8 cellular contexts compared by ENCODE assay signal in genomic region chr12:126784328-126784921, GRCh38.
DNase-seq lines count a peak whose midpoint lies in the region; ATAC-seq, FAIRE-seq and TF ChIP-seq lines count a peak whose summit lies in the region.

No MANE protein-coding gene starts in this region.

- ATAC-seq in mucosa of descending colon: no peak
- no peak for ATAC-seq in GM18505 (IDR thresholded peaks at IDR 0.05; ENCODE audit: unreplicated experiment)
- ATAC-seq in GM21786 (IDR thresholded peaks at IDR 0.05; ENCODE audit: unreplicated experiment): no peak

- no peak for TF ChIP-seq POLR2A in GM18505 (IDR thresholded peaks at IDR 0.05; ENCODE audit: borderline replicate concordance, extremely low read depth, insufficient read depth, insufficient read length)

- H3K9me3 Mint-ChIP-seq in HFFc6: peaks cover 23% of the 10 kb centered on the region

- TF ChIP-seq CTCF in HFFc6 (IDR thresholded peaks at IDR 0.05) (peak; percentile 56), mucosa of descending colon (IDR thresholded peaks at IDR 0.05) (no peak)

- intact Hi-C loops in mucosa of descending colon (cut with DNase I, micrococcal nuclease): no loop called here

- FAIRE-seq in RCC 7860 (lab: Jason Lieb, UNC): no peak

- DNase-seq in COR-L47 (lab: John Stamatoyannopoulos, UW) (peak; percentile 23), HFFc6 (peak; percentile 4), RCC 7860 (ENCODE audit: low spot score) (peak; percentile 28), mucosa of descending colon (peak in 2 of 3 donors; percentile 33 to 40), dermis blood vessel endothelial cell (no peak)
- peak; percentile 11 for DNase-seq in central memory CD4-positive, alpha-beta T cell

- no peak overlapping the region for H3K4me3 Mint-ChIP-seq in HFFc6

- H3K4me1 Mint-ChIP-seq in HFFc6 (ENCODE audit: low read depth): no peaks in the 10 kb centered on the region

- no peak overlapping the region for H3K4me3 ChIP-seq in mucosa of descending colon

- H3K36me3 ChIP-seq in mucosa of descending colon (ENCODE audit: low read depth): no peaks in the 10 kb centered on the region

- H3K4me1 ChIP-seq in mucosa of descending colon (ENCODE audit: low read depth): no peaks in the 10 kb centered on the region

- no peak overlapping the region for H3K27ac Mint-ChIP-seq in HFFc6

- no peaks in the 10 kb centered on the region for H3K36me3 Mint-ChIP-seq in HFFc6 (ENCODE audit: low read depth)

- no peaks in the 10 kb centered on the region for H3K9me3 ChIP-seq in mucosa of descending colon

- H3K27me3 Mint-ChIP-seq in HFFc6 (ENCODE audit: insufficient read depth): peaks cover 4% of the 10 kb centered on the region; the same call in 1 of the 2 replicates
